Comparison of ENCODE assay signal across 32 cellular contexts in the genomic region with DNA sequence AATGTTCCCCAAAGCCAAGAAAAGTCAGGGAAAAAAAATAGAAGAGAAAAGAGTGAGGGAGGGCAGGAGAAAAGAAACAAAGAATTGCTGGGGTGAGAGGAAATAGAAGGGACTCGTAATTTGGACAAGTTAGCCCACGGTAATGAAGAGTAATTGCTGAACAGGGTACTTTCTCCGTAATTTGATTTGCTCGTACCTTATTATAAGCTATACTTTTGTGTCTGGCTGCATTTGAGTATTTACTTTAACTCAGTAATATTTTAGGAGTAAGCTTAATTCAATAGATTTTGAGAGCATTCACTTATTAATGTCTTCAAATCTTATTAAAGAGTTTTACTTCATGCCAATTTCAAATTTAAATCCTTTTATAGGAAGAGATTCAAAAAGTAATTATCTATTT.
"Had no signal": no experiment of that assay in that cellular context is flagged by ENCODE, and none has a peak within 500 bp of the region (broad histone marks: within the 10 kb centered on the region; RNA-seq: fewer than 3 reads in every experiment).

No MANE protein-coding gene starts in this region.

- DNase-seq: Kasumi-1, MG63, NCI-H1048, NCI-H1092 treated with DMSO at 0.1 percent for 48 hours, NCI-H1105 treated with DMSO at 0.1 percent for 48 hours, NCI-H1417, NCI-H1436, NCI-H146, NCI-H1694, NCI-H187, NCI-H1930, NCI-H2029 treated with DMSO at 0.1 percent for 48 hours, NCI-H2081 treated with DMSO at 0.1 percent for 48 hours, NCI-H2107, NCI-H2171, NCI-H226, NCI-H446 treated with DMSO at 0.1 percent for 48 hours, NCI-H510A, NCI-H524, NCI-H526, NCI-H69, NCI-H748 treated with DMSO at 0.1 percent for 48 hours, NCI-H82, PC-3, Peyer's patch, SHP77, SIG-M5, SJCRH30, SW 1271, T-helper 1 cell had no signal

- H3K27me3 ChIP-seq: MG63, Peyer's patch, SJCRH30 had no signal

- H3K4me3 ChIP-seq: MG63, Peyer's patch, SJCRH30 had no signal

- H3K4me1 ChIP-seq: Peyer's patch, SJCRH30 had no signal

- H3K27ac ChIP-seq: Peyer's patch, RWPE1, SJCRH30 had no signal

- H3K9me3 ChIP-seq: MG63, Peyer's patch, SJCRH30 had no signal

- H3K36me3 ChIP-seq: MG63, Peyer's patch, SJCRH30 had no signal

- ATAC-seq: PC-3, Right ventricle myocardium inferior had no signal
